ENCODE assay signal across 1 cellular context in the genomic region with DNA sequence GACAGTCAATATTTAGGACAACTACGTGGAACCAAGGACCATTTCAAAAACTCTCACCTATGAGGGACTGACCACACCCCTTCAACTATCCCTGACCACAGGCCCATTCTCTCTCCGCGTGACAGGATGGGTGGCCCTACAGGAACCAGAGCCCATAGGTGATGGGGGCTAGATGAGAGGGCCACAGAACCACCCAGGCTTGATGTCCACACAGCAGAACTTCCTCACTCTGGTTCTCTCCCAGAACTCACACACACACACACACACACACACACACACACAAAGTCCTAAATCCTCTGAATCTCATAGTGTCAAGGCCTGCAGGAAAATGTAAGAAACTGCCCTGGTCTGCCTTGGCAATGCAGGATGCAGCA.
TF ChIP-seq lines count a peak whose summit lies in the region.

No MANE protein-coding gene starts in this region.

TF ChIP-seq in HCT116, 20 proteins besides CTCF, POLR2A, EP300 and RAD21:
- TF ChIP-seq, protein P1, sequence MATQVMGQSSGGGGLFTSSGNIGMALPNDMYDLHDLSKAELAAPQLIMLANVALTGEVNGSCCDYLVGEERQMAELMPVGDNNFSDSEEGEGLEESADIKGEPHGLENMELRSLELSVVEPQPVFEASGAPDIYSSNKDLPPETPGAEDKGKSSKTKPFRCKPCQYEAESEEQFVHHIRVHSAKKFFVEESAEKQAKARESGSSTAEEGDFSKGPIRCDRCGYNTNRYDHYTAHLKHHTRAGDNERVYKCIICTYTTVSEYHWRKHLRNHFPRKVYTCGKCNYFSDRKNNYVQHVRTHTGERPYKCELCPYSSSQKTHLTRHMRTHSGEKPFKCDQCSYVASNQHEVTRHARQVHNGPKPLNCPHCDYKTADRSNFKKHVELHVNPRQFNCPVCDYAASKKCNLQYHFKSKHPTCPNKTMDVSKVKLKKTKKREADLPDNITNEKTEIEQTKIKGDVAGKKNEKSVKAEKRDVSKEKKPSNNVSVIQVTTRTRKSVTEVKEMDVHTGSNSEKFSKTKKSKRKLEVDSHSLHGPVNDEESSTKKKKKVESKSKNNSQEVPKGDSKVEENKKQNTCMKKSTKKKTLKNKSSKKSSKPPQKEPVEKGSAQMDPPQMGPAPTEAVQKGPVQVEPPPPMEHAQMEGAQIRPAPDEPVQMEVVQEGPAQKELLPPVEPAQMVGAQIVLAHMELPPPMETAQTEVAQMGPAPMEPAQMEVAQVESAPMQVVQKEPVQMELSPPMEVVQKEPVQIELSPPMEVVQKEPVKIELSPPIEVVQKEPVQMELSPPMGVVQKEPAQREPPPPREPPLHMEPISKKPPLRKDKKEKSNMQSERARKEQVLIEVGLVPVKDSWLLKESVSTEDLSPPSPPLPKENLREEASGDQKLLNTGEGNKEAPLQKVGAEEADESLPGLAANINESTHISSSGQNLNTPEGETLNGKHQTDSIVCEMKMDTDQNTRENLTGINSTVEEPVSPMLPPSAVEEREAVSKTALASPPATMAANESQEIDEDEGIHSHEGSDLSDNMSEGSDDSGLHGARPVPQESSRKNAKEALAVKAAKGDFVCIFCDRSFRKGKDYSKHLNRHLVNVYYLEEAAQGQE (IDR thresholded peaks at IDR 0.05; ENCODE audit: low read depth), result no peak
- TF ChIP-seq, protein P2, sequence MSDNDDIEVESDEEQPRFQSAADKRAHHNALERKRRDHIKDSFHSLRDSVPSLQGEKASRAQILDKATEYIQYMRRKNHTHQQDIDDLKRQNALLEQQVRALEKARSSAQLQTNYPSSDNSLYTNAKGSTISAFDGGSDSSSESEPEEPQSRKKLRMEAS (IDR thresholded peaks at IDR 0.05), result no peak
- TF ChIP-seq EZH2 (IDR thresholded peaks at IDR 0.05) (no peak), YY1 (IDR thresholded peaks at IDR 0.05; ENCODE audit: extremely low read depth, insufficient replicate concordance, low read depth, low read length) (no peak), ZNF274 (IDR thresholded peaks at IDR 0.05; ENCODE audit: low read depth, low read length) (no peak), CBX3 (IDR thresholded peaks at IDR 0.05; ENCODE audit: low read depth) (no peak), JUND (IDR thresholded peaks at IDR 0.05) (no peak), SP1 (IDR thresholded peaks at IDR 0.05; ENCODE audit: low read depth) (no peak), SIN3A (IDR thresholded peaks at IDR 0.05; ENCODE audit: low read depth) (no peak), EGR1 (IDR thresholded peaks at IDR 0.05; ENCODE audit: low read depth) (no peak), FOSL1 (IDR thresholded peaks at IDR 0.05; ENCODE audit: low read depth) (no peak), TCF7L2 (IDR thresholded peaks at IDR 0.05; ENCODE audit: borderline replicate concordance, extremely low read depth, insufficient read depth, insufficient read length) (no peak), ELF1 (IDR thresholded peaks at IDR 0.05; ENCODE audit: borderline replicate concordance, low read depth) (no peak), CEBPB (IDR thresholded peaks at IDR 0.05; ENCODE audit: low read depth) (no peak)
- TF ChIP-seq, protein P3, sequence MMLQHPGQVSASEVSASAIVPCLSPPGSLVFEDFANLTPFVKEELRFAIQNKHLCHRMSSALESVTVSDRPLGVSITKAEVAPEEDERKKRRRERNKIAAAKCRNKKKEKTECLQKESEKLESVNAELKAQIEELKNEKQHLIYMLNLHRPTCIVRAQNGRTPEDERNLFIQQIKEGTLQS (IDR thresholded peaks at IDR 0.05), result no peak
- TF ChIP-seq, protein P4, sequence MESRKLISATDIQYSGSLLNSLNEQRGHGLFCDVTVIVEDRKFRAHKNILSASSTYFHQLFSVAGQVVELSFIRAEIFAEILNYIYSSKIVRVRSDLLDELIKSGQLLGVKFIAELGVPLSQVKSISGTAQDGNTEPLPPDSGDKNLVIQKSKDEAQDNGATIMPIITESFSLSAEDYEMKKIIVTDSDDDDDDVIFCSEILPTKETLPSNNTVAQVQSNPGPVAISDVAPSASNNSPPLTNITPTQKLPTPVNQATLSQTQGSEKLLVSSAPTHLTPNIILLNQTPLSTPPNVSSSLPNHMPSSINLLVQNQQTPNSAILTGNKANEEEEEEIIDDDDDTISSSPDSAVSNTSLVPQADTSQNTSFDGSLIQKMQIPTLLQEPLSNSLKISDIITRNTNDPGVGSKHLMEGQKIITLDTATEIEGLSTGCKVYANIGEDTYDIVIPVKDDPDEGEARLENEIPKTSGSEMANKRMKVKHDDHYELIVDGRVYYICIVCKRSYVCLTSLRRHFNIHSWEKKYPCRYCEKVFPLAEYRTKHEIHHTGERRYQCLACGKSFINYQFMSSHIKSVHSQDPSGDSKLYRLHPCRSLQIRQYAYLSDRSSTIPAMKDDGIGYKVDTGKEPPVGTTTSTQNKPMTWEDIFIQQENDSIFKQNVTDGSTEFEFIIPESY (IDR thresholded peaks at IDR 0.05; ENCODE audit: extremely low read depth, insufficient replicate concordance, low read length), result no peak
